Comparison of ENCODE assay signal across 16 cellular contexts in genomic region chr17:31688704-31689103, GRCh38.
DNase-seq lines count a peak whose midpoint lies in the region; ATAC-seq and TF ChIP-seq lines count a peak whose summit lies in the region.
"Had no signal": no experiment of that assay in that cellular context is flagged by ENCODE, and none has a peak within 500 bp of the region (broad histone marks: within the 10 kb centered on the region; RNA-seq: fewer than 3 reads in every experiment).

No MANE protein-coding gene starts in this region.

- no peaks in the 10 kb centered on the region for H3K27me3 ChIP-seq in tibial artery

- H3K9me3 ChIP-seq in tibial artery = no peaks in the 10 kb centered on the region

- H3K36me3 ChIP-seq in tibial artery = no peaks in the 10 kb centered on the region

- no peak overlapping the region for H3K4me3 ChIP-seq in tibial artery
- H3K4me3 ChIP-seq: SK-N-MC had no signal

- peaks cover 0 to 26% (median 26%) of the 10 kb centered on the region in 4 donors for H3K4me1 ChIP-seq in tibial artery

- peak; percentile 56 for DNase-seq in EH (ENCODE audit: low read depth)
- peak; percentile 83 for DNase-seq in M059J (ENCODE audit: low read depth)
- peak; percentile 11 for DNase-seq in left lobe of liver (ENCODE audit: low spot score)
- DNase-seq in tibial artery = no peak
- no peak for DNase-seq in COLO829 (ENCODE audit: low spot score)
- DNase-seq: CD4-positive, CD25-positive, alpha-beta regulatory T cell; NCI-H1417 treated with DMSO at 0.1 percent for 48 hours; NCI-H2029; NCI-H2171 treated with DMSO at 0.1 percent for 48 hours; NCI-H510A; NCI-H774; Right ventricle myocardium superior; T-helper 1 cell had no signal

- no peak for TF ChIP-seq CTCF in tibial artery (IDR thresholded peaks at IDR 0.05)

- H3K27ac ChIP-seq in tibial artery = no peak overlapping the region
- H3K27ac ChIP-seq: SK-N-MC had no signal

- intact Hi-C loops in tibial artery (cut with DNase I; ENCODE audit: low total_unique reads) = no loop called here

- ATAC-seq in SK-N-SH treated with all-trans-retinoic acid at 6 μM for 48 hours = peak; percentile 48; the same call in 2 of the 3 replicates
- no peak for ATAC-seq in left lobe of liver
- ATAC-seq in GM18870 (IDR thresholded peaks at IDR 0.05; ENCODE audit: unreplicated experiment) = no peak

TF ChIP-seq in SK-N-SH treated with all-trans-retinoic acid at 6 μM for 48 hours, 23 proteins besides CTCF, POLR2A, EP300 and RAD21:
- TF ChIP-seq ZNF8 (CRISPR knock-in tag; IDR thresholded peaks at IDR 0.05) (no peak), ESRRG (CRISPR knock-in tag; IDR thresholded peaks at IDR 0.05) (no peak), PPARA (CRISPR knock-in tag; IDR thresholded peaks at IDR 0.05; ENCODE audit: borderline replicate concordance) (no peak), ZFP30 (CRISPR knock-in tag; IDR thresholded peaks at IDR 0.05) (no peak), ARNTL (CRISPR knock-in tag; IDR thresholded peaks at IDR 0.05; ENCODE audit: borderline replicate concordance, low read depth) (no peak), ISL1 (CRISPR knock-in tag; IDR thresholded peaks at IDR 0.05) (no peak), ZC3H10 (CRISPR knock-in tag; IDR thresholded peaks at IDR 0.05) (no peak), TOX (CRISPR knock-in tag; IDR thresholded peaks at IDR 0.05; ENCODE audit: borderline replicate concordance) (no peak), POU6F1 (CRISPR knock-in tag; IDR thresholded peaks at IDR 0.05; ENCODE audit: borderline replicate concordance, low read depth) (no peak), OSR1 (CRISPR knock-in tag; IDR thresholded peaks at IDR 0.05) (no peak), ZNF70 (CRISPR knock-in tag; IDR thresholded peaks at IDR 0.05) (no peak), BACH2 (CRISPR knock-in tag; IDR thresholded peaks at IDR 0.05; ENCODE audit: borderline replicate concordance) (no peak), GLIS3 (CRISPR knock-in tag; IDR thresholded peaks at IDR 0.05) (no peak), SNAI2 (CRISPR knock-in tag; IDR thresholded peaks at IDR 0.05) (no peak), TSHZ2 (CRISPR knock-in tag; IDR thresholded peaks at IDR 0.05) (no peak), ZNF565 (CRISPR knock-in tag; conservative IDR thresholded peaks at IDR 0.05; ENCODE audit: low read depth) (no peak)
- TF ChIP-seq, protein P1, sequence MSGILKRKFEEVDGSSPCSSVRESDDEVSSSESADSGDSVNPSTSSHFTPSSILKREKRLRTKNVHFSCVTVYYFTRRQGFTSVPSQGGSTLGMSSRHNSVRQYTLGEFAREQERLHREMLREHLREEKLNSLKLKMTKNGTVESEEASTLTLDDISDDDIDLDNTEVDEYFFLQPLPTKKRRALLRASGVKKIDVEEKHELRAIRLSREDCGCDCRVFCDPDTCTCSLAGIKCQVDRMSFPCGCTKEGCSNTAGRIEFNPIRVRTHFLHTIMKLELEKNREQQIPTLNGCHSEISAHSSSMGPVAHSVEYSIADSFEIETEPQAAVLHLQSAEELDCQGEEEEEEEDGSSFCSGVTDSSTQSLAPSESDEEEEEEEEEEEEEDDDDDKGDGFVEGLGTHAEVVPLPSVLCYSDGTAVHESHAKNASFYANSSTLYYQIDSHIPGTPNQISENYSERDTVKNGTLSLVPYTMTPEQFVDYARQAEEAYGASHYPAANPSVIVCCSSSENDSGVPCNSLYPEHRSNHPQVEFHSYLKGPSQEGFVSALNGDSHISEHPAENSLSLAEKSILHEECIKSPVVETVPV (CRISPR knock-in tag; IDR thresholded peaks at IDR 0.05) = no peak
- TF ChIP-seq, protein P2, sequence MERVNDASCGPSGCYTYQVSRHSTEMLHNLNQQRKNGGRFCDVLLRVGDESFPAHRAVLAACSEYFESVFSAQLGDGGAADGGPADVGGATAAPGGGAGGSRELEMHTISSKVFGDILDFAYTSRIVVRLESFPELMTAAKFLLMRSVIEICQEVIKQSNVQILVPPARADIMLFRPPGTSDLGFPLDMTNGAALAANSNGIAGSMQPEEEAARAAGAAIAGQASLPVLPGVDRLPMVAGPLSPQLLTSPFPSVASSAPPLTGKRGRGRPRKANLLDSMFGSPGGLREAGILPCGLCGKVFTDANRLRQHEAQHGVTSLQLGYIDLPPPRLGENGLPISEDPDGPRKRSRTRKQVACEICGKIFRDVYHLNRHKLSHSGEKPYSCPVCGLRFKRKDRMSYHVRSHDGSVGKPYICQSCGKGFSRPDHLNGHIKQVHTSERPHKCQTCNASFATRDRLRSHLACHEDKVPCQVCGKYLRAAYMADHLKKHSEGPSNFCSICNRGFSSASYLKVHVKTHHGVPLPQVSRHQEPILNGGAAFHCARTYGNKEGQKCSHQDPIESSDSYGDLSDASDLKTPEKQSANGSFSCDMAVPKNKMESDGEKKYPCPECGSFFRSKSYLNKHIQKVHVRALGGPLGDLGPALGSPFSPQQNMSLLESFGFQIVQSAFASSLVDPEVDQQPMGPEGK (CRISPR knock-in tag; IDR thresholded peaks at IDR 0.05; ENCODE audit: borderline replicate concordance) = no peak

Comparison
In these comparisons a context has a peak if more than half of its experiments do, and no peak if none do; other contexts are left out.
1. DNase-seq: peak in EH (single experiment), M059J (single experiment) and left lobe of liver (single experiment); none in tibial artery (0 of 2) and COLO829 (single experiment).